ENCODE assay signal across 10 cellular contexts in genomic region chr6:2959909-2960719, GRCh38. TPM values are rescaled to one million over a fixed set of nuclear protein-coding genes. Genes with fewer than 3 reads are reported as not detected.
A peak's percentile ranks its signal among the peaks of the same experiment; 100 is the strongest.
DNase-seq lines count a peak whose midpoint lies in the region; ATAC-seq lines count a peak whose summit lies in the region.
"Had no signal": no experiment of that assay in that cellular context is flagged by ENCODE, and none has a peak within 500 bp of the region (broad histone marks: within the 10 kb centered on the region; RNA-seq: fewer than 3 reads in every experiment).

No MANE protein-coding gene starts in this region.

- H3K27me3 ChIP-seq in ACC112 (ENCODE audit: insufficient read depth, low read length) (no peaks in the 10 kb centered on the region), mesendoderm (ENCODE audit: insufficient read depth, low read length, poor library complexity) (no peaks in the 10 kb centered on the region)

- H3K9ac ChIP-seq in mesendoderm (ENCODE audit: low read length): no peak overlapping the region

- H3K4me3 Mint-ChIP-seq in dendritic cell treated with granulocyte-macrophage colony-stimulating factor and Interleukin-4, amounts not matched to agents 40 ng/mL and 50 ng/mL, for 4 days: no peak overlapping the region

- no peak overlapping the region for H4K5ac ChIP-seq in mesendoderm (ENCODE audit: low read length)

- peaks cover 59% of the 10 kb centered on the region for H3K36me3 Mint-ChIP-seq in dendritic cell treated with granulocyte-macrophage colony-stimulating factor and Interleukin-4, amounts not matched to agents 40 ng/mL and 50 ng/mL, for 4 days (ENCODE audit: low read depth)

- DNase-seq in HT1080 (ENCODE audit: low read depth) (peak; percentile 77), mesendoderm (peak; percentile 78), NOMO-1 (lab: John Stamatoyannopoulos, UW; ENCODE audit: unreplicated experiment in 2 of 2) (no peak), HUDEP-2 (lab: John Stamatoyannopoulos, UW; ENCODE audit: unreplicated experiment in 76 of 76) (no peak)
- DNase-seq in stimulated activated CD4-positive, alpha-beta T cell treated with anti-CD3 and anti-CD28 coated beads, Interleukin-1b, Interleukin-23, amount 100 ng/mL, for 48 hours: no peak
- DNase-seq: activated gamma-delta T cell had no signal

- intact Hi-C loops in dendritic cell treated with granulocyte-macrophage colony-stimulating factor and Interleukin-4, amounts not matched to agents 40 ng/mL and 50 ng/mL, for 4 days (cut with micrococcal nuclease): no loop called here

- H3K27ac ChIP-seq in ACC112 (ENCODE audit: low read depth, low read length) (peak overlapping the region; percentile 53), mesendoderm (ENCODE audit: low read depth, low read length) (no peak overlapping the region)

- no peak overlapping the region for H2AK5ac ChIP-seq in mesendoderm (ENCODE audit: low read length)

- H3K4me2 ChIP-seq in mesendoderm (ENCODE audit: low read length): no peak overlapping the region

- H3K4me3 ChIP-seq in ACC112 (ENCODE audit: low read depth, low read length) (no peak overlapping the region), mesendoderm (ENCODE audit: low read length) (no peak overlapping the region)

- H2BK15ac ChIP-seq in mesendoderm (replicated peaks; ENCODE audit: low read depth): no peak overlapping the region

- no peaks in the 10 kb centered on the region for H3K9me3 Mint-ChIP-seq in dendritic cell treated with granulocyte-macrophage colony-stimulating factor and Interleukin-4, amounts not matched to agents 40 ng/mL and 50 ng/mL, for 4 days

- H3K79me1 ChIP-seq in mesendoderm (ENCODE audit: low read length): peaks cover 2% of the 10 kb centered on the region

- H3K23ac ChIP-seq in mesendoderm (ENCODE audit: low read length): no peak overlapping the region

- no peaks in the 10 kb centered on the region for H3K27me3 Mint-ChIP-seq in dendritic cell treated with granulocyte-macrophage colony-stimulating factor and Interleukin-4, amounts not matched to agents 40 ng/mL and 50 ng/mL, for 4 days

- H3K36me3 ChIP-seq in ACC112 (ENCODE audit: insufficient read depth, low read length): peaks cover 8% of the 10 kb centered on the region; the same call in 1 of the 2 replicates
- H3K36me3 ChIP-seq in mesendoderm (ENCODE audit: control insufficient read depth, insufficient read depth, low read length): no peaks in the 10 kb centered on the region

- H3K79me2 ChIP-seq in ACC112 (ENCODE audit: control insufficient read depth, insufficient read depth, low read length, unreplicated experiment) (peaks cover 79% of the 10 kb centered on the region), mesendoderm (ENCODE audit: control insufficient read depth, insufficient read depth, low read length) (no peaks in the 10 kb centered on the region)

- no peak overlapping the region for H4K8ac ChIP-seq in mesendoderm (ENCODE audit: low read depth, low read length)

- ATAC-seq in GM19328 (IDR thresholded peaks at IDR 0.05; ENCODE audit: unreplicated experiment): no peak

- peak overlapping the region; percentile 6 for H3K56ac ChIP-seq in mesendoderm (ENCODE audit: low read length)

- H2AFZ ChIP-seq in ACC112 (ENCODE audit: low read length, unreplicated experiment): no peak overlapping the region

- H3K18ac ChIP-seq in mesendoderm (ENCODE audit: low read length): no peak overlapping the region

- no CpG with 5 or more reads among the region's 12 CpGs for WGBS in mesendoderm (ENCODE audit: extremely low coverage, insufficient coverage, low lambda C conversion rate)

- no peak overlapping the region for H3K4ac ChIP-seq in mesendoderm (ENCODE audit: low read depth, low read length)

- H2BK5ac ChIP-seq in mesendoderm (ENCODE audit: low read length): no peak overlapping the region

- H3K27ac Mint-ChIP-seq in dendritic cell treated with granulocyte-macrophage colony-stimulating factor and Interleukin-4, amounts not matched to agents 40 ng/mL and 50 ng/mL, for 4 days: peak overlapping the region; percentile 60

- H3K4me1 ChIP-seq in ACC112 (ENCODE audit: control insufficient read depth, insufficient read depth, low read length, unreplicated experiment) (peaks cover 14% of the 10 kb centered on the region), mesendoderm (ENCODE audit: control insufficient read depth, low read depth, low read length) (no peaks in the 10 kb centered on the region)

- no peak overlapping the region for H2BK120ac ChIP-seq in mesendoderm (ENCODE audit: low read depth, low read length)

- peaks cover 67% of the 10 kb centered on the region for H3K4me1 Mint-ChIP-seq in dendritic cell treated with granulocyte-macrophage colony-stimulating factor and Interleukin-4, amounts not matched to agents 40 ng/mL and 50 ng/mL, for 4 days (ENCODE audit: low read depth)

RNA-seq across cellular contexts. Expression of gene SERPINB6, which starts 11.3 kb away (rescaled TPM):
- 45.9 and 52.6 TPM in 2 replicates for total RNA-seq in HT1080 (2014; rRNA removed; shearing (Covaris generic))
- 98.6 and 121 TPM in 2 replicates for polyA plus RNA-seq in HT1080 (2015; cell fraction: cytosol; rRNA removed)
- 86.9 and 93.4 TPM in 2 replicates for polyA plus RNA-seq in HT1080 (2015; cell fraction: nucleus; rRNA removed)
- polyA plus RNA-seq in mesendoderm (2013, experiment 1 of 2): 40.3 TPM
- polyA plus RNA-seq in mesendoderm (2013, experiment 2 of 2): 41.2 TPM

RNA-seq across cellular contexts. Expression of gene NQO2, which starts 39.6 kb away (rescaled TPM):
- 11.2 and 12.5 TPM in 2 replicates for total RNA-seq in HT1080 (2014; rRNA removed; shearing (Covaris generic))
- polyA plus RNA-seq in HT1080 (2015; cell fraction: cytosol; rRNA removed): 13.9 and 17.2 TPM in 2 replicates
- polyA plus RNA-seq in HT1080 (2015; cell fraction: nucleus; rRNA removed): 8.6 and 10.4 TPM in 2 replicates
- polyA plus RNA-seq in mesendoderm (2013, experiment 1 of 2): 103 TPM
- polyA plus RNA-seq in mesendoderm (2013, experiment 2 of 2): 109 TPM

RNA-seq across cellular contexts. Expression of gene SERPINB9, which starts 57.0 kb away (rescaled TPM):
- not detected in 2 replicates for total RNA-seq in HT1080 (2014; rRNA removed; shearing (Covaris generic))
- polyA plus RNA-seq in HT1080 (2015; cell fraction: cytosol; rRNA removed): not detected in 2 replicates
- 0.06 TPM in 1 of 2 replicates, not detected in the other for polyA plus RNA-seq in HT1080 (2015; cell fraction: nucleus; rRNA removed)
- 281 TPM for polyA plus RNA-seq in mesendoderm (2013, experiment 1 of 2)
- polyA plus RNA-seq in mesendoderm (2013, experiment 2 of 2): 280 TPM
- total RNA-seq: SK-MEL-5 had no signal

Comparison
In these comparisons a context has a peak if more than half of its experiments do, and no peak if none do; other contexts are left out.
1. DNase-seq: peak in HT1080 (single experiment) and mesendoderm (single experiment); none in NOMO-1 (0 of 2), HUDEP-2 (0 of 76) and stimulated activated CD4-positive, alpha-beta T cell treated with anti-CD3 and anti-CD28 coated beads, Interleukin-1b, Interleukin-23, amount 100 ng/mL, for 48 hours (single experiment).